26 cellular contexts compared by ENCODE assay signal in genomic region chr9:127059030-127059429, GRCh38.
DNase-seq lines count a peak whose midpoint lies in the region; ATAC-seq and TF ChIP-seq lines count a peak whose summit lies in the region.
"Had no signal": no experiment of that assay in that cellular context is flagged by ENCODE, and none has a peak within 500 bp of the region (broad histone marks: within the 10 kb centered on the region; RNA-seq: fewer than 3 reads in every experiment).

No MANE protein-coding gene starts in this region.

- H3K27ac ChIP-seq in BLaER1 (no peak overlapping the region), smooth muscle cell (ENCODE audit: low read depth) (no peak overlapping the region)
- H3K27ac ChIP-seq: tibial artery, WERI-Rb-1 had no signal

- H3K4me3 Mint-ChIP-seq in central memory CD8-positive, alpha-beta T cell: no peak overlapping the region
- no peak overlapping the region for H3K4me3 Mint-ChIP-seq in stimulated activated effector memory CD8-positive, alpha-beta T cell treated with anti-CD3 and anti-CD28 coated beads, Interleukin-12 subunit alpha, Interleukin-12 subunit beta, amount 100 ng/mL, for 72 hours
- H3K4me3 Mint-ChIP-seq: natural killer cell had no signal

- H3K9ac ChIP-seq in BLaER1 (no peak overlapping the region), smooth muscle cell (ENCODE audit: low read depth) (no peak overlapping the region)

- H4K20me1 ChIP-seq in BLaER1 (no peaks in the 10 kb centered on the region), smooth muscle cell (ENCODE audit: low read depth) (no peaks in the 10 kb centered on the region)

- H3K27me3 Mint-ChIP-seq in central memory CD8-positive, alpha-beta T cell: no peaks in the 10 kb centered on the region

- H3K36me3 Mint-ChIP-seq in central memory CD8-positive, alpha-beta T cell (ENCODE audit: insufficient read depth): no peaks in the 10 kb centered on the region
- H3K36me3 Mint-ChIP-seq in stimulated activated effector memory CD8-positive, alpha-beta T cell treated with anti-CD3 and anti-CD28 coated beads, Interleukin-12 subunit alpha, Interleukin-12 subunit beta, amount 100 ng/mL, for 72 hours: no peaks in the 10 kb centered on the region
- H3K36me3 Mint-ChIP-seq: natural killer cell had no signal

- H3K4me3 ChIP-seq in BLaER1 (no peak overlapping the region), smooth muscle cell (no peak overlapping the region)
- H3K4me3 ChIP-seq: HAP-1, MG63, spleen, tibial artery had no signal

- DNase-seq in HS-5 (ENCODE audit: low read depth) (peak; percentile 9), smooth muscle cell (lab: John Stamatoyannopoulos, UW; ENCODE audit: unreplicated experiment) (no peak), HuH-7 (ENCODE audit: low spot score) (no peak)
- DNase-seq in central memory CD8-positive, alpha-beta T cell (ENCODE audit: low spot score in 2 of 2): no peak
- no peak for DNase-seq in stimulated activated effector memory CD8-positive, alpha-beta T cell treated with anti-CD3 and anti-CD28 coated beads, Interleukin-12 subunit alpha, Interleukin-12 subunit beta, amount 100 ng/mL, for 72 hours (ENCODE audit: low spot score in 2 of 2)
- no peak for DNase-seq in stimulated activated naive CD4-positive, alpha-beta T cell (lab: John Stamatoyannopoulos, UW)
- DNase-seq: activated effector memory CD4-positive, alpha-beta T cell treated with anti-CD3 and anti-CD28 coated beads, Interleukin-2, amount 50 U/mL, for 16 hours; central memory CD4-positive, alpha-beta T cell; GDM1; islet precursor cell; KG1; left ventricle myocardium superior; MG63; natural killer cell; NCI-H2029; NCI-H526; SHP77 treated with DMSO at 0.1 percent for 48 hours; spleen; SW 1271; T-helper 9 cell; WERI-Rb-1 had no signal

- H3K9me3 ChIP-seq in BLaER1 (no peaks in the 10 kb centered on the region), smooth muscle cell (replicated peaks; ENCODE audit: low read depth) (no peaks in the 10 kb centered on the region)
- H3K9me3 ChIP-seq: HAP-1, MG63, spleen, tibial artery had no signal

- no peaks in the 10 kb centered on the region for H3K9me3 Mint-ChIP-seq in central memory CD8-positive, alpha-beta T cell
- no peaks in the 10 kb centered on the region for H3K9me3 Mint-ChIP-seq in stimulated activated effector memory CD8-positive, alpha-beta T cell treated with anti-CD3 and anti-CD28 coated beads, Interleukin-12 subunit alpha, Interleukin-12 subunit beta, amount 100 ng/mL, for 72 hours
- H3K9me3 Mint-ChIP-seq: natural killer cell had no signal

- H3K36me3 ChIP-seq in BLaER1 (no peaks in the 10 kb centered on the region; the same call in 1 of the 2 replicates), smooth muscle cell (ENCODE audit: low read depth) (no peaks in the 10 kb centered on the region)
- H3K36me3 ChIP-seq: HAP-1, MG63, tibial artery had no signal

- H3K79me2 ChIP-seq in smooth muscle cell (ENCODE audit: low read depth): no peaks in the 10 kb centered on the region

- H3K4me1 ChIP-seq in BLaER1 (peaks cover 11% of the 10 kb centered on the region), smooth muscle cell (ENCODE audit: low read depth) (no peaks in the 10 kb centered on the region)
- H3K4me1 ChIP-seq: HAP-1 had no signal

- no peaks in the 10 kb centered on the region for H3F3A ChIP-seq in smooth muscle cell (ENCODE audit: low read depth)

- H3K27me3 ChIP-seq in BLaER1 (no peaks in the 10 kb centered on the region), smooth muscle cell (ENCODE audit: low read depth) (no peaks in the 10 kb centered on the region)
- H3K27me3 ChIP-seq: MG63, spleen, tibial artery had no signal

- H2AFZ ChIP-seq in smooth muscle cell (ENCODE audit: low read depth): no peak overlapping the region

- H3K4me2 ChIP-seq in BLaER1: peak overlapping the region; percentile 46; the same call in 1 of the 2 replicates
- no peak overlapping the region for H3K4me2 ChIP-seq in smooth muscle cell

- no peak for TF ChIP-seq CTCF in smooth muscle cell (IDR thresholded peaks at IDR 0.05; ENCODE audit: borderline replicate concordance, insufficient read depth, poor library complexity, severe bottlenecking)

- peaks cover 14% of the 10 kb centered on the region for H3K4me1 Mint-ChIP-seq in central memory CD8-positive, alpha-beta T cell
- peaks cover 30% of the 10 kb centered on the region for H3K4me1 Mint-ChIP-seq in stimulated activated effector memory CD8-positive, alpha-beta T cell treated with anti-CD3 and anti-CD28 coated beads, Interleukin-12 subunit alpha, Interleukin-12 subunit beta, amount 100 ng/mL, for 72 hours

- WGBS in smooth muscle cell (ENCODE audit: low lambda C conversion rate): 100% methylated on average over 2 of the region's 2 CpGs

- peak overlapping the region; percentile 56 for H3K27ac Mint-ChIP-seq in central memory CD8-positive, alpha-beta T cell (ENCODE audit: low read depth)
- H3K27ac Mint-ChIP-seq in stimulated activated effector memory CD8-positive, alpha-beta T cell treated with anti-CD3 and anti-CD28 coated beads, Interleukin-12 subunit alpha, Interleukin-12 subunit beta, amount 100 ng/mL, for 72 hours: peak overlapping the region; percentile 51

- no peak for ATAC-seq in central memory CD8-positive, alpha-beta T cell (replicated peaks; ENCODE audit: extremely low read depth, poor library complexity, severe bottlenecking)
- peak; percentile 68 for ATAC-seq in stimulated activated effector memory CD8-positive, alpha-beta T cell treated with anti-CD3 and anti-CD28 coated beads, Interleukin-12 subunit alpha, Interleukin-12 subunit beta, amount 100 ng/mL, for 72 hours
- no peak for ATAC-seq in GM21367 (IDR thresholded peaks at IDR 0.05; ENCODE audit: unreplicated experiment)
- ATAC-seq: natural killer cell, Panc1 had no signal
